Comparison of ENCODE assay signal across 1 cellular context in genomic region chr16:19523559-19524355, GRCh38.
TF ChIP-seq lines count a peak whose summit lies in the region.

CCP110 (plus strand) TSS chr16:19523942; CDS start chr16:19527882, 3,940 bp downstream.

TF ChIP-seq in HepG2, 621 proteins besides CTCF, POLR2A, EP300 and RAD21 (continued from another document):
- TF ChIP-seq GMEB1 (CRISPR knock-in tag; IDR thresholded peaks at IDR 0.05; ENCODE audit: borderline replicate concordance) (peak; percentile 98), SOX5 (CRISPR knock-in tag; IDR thresholded peaks at IDR 0.05; ENCODE audit: borderline replicate concordance) (peak; percentile 44), ZNF577 (CRISPR knock-in tag; IDR thresholded peaks at IDR 0.05; ENCODE audit: borderline replicate concordance, low read depth) (no peak), ZNF557 (CRISPR knock-in tag; IDR thresholded peaks at IDR 0.05) (no peak), ZNF616 (CRISPR knock-in tag; IDR thresholded peaks at IDR 0.05; ENCODE audit: low read depth) (0 out of 2 replicates have a peak, but pooled peaks have one; percentile 81), SMAD9 (CRISPR knock-in tag; IDR thresholded peaks at IDR 0.05) (no peak; the same call in 1 of the 2 replicates), RBAK (CRISPR knock-in tag; IDR thresholded peaks at IDR 0.05) (no peak), ZSCAN31 (CRISPR knock-in tag; IDR thresholded peaks at IDR 0.05; ENCODE audit: low read depth) (0 out of 2 replicates have a peak, but pooled peaks have one; percentile 31), ZFP41 (CRISPR knock-in tag; IDR thresholded peaks at IDR 0.05; ENCODE audit: borderline replicate concordance) (no peak), HMG20B (CRISPR knock-in tag; conservative IDR thresholded peaks at IDR 0.05) (no peak), GLMP (CRISPR knock-in tag; IDR thresholded peaks at IDR 0.05; ENCODE audit: borderline replicate concordance) (no peak), ZSCAN30 (CRISPR knock-in tag; IDR thresholded peaks at IDR 0.05) (no peak), ZBTB14 (CRISPR knock-in tag; IDR thresholded peaks at IDR 0.05) (no peak), ZNF792 (CRISPR knock-in tag; IDR thresholded peaks at IDR 0.05) (peak; percentile 67; the same call in 1 of the 2 replicates), THAP8 (CRISPR knock-in tag; IDR thresholded peaks at IDR 0.05; ENCODE audit: borderline replicate concordance) (peak; percentile 34; the same call in 1 of the 2 replicates), SP140L (CRISPR knock-in tag; IDR thresholded peaks at IDR 0.05; ENCODE audit: borderline replicate concordance) (no peak), SP1 (IDR thresholded peaks at IDR 0.05) (no peak), SP1 (CRISPR knock-in tag; IDR thresholded peaks at IDR 0.05) (no peak; the same call in 1 of the 2 replicates), E2F1 (CRISPR knock-in tag; IDR thresholded peaks at IDR 0.05) (peak; percentile 96), CBX5 (CRISPR knock-in tag; IDR thresholded peaks at IDR 0.05; ENCODE audit: borderline replicate concordance) (peak; percentile 40; the same call in 1 of the 2 replicates), GLI4 (CRISPR knock-in tag; IDR thresholded peaks at IDR 0.05; ENCODE audit: borderline replicate concordance) (no peak), ZFX (CRISPR knock-in tag; IDR thresholded peaks at IDR 0.05; ENCODE audit: low read depth) (peak; percentile 84), ZNF207 (IDR thresholded peaks at IDR 0.05; ENCODE audit: borderline replicate concordance) (no peak), ZBTB20 (CRISPR knock-in tag; IDR thresholded peaks at IDR 0.05; ENCODE audit: borderline replicate concordance, low read depth) (peak; percentile 56; the same call in 1 of the 2 replicates), PRDM4 (CRISPR knock-in tag; IDR thresholded peaks at IDR 0.05; ENCODE audit: borderline replicate concordance) (no peak), E2F2 (CRISPR knock-in tag; IDR thresholded peaks at IDR 0.05; ENCODE audit: borderline replicate concordance) (no peak; the same call in 1 of the 2 replicates), CHD2 (IDR thresholded peaks at IDR 0.05; ENCODE audit: low read depth, low read length) (peak; percentile 80), ATF6 (CRISPR knock-in tag; conservative IDR thresholded peaks at IDR 0.05) (no peak; the same call in 1 of the 2 replicates), MEIS1 (CRISPR knock-in tag; IDR thresholded peaks at IDR 0.05; ENCODE audit: borderline replicate concordance) (peak; percentile 88; the same call in 1 of the 2 replicates), ZNF350 (CRISPR knock-in tag; IDR thresholded peaks at IDR 0.05; ENCODE audit: borderline replicate concordance, low read depth) (peak; percentile 89), ZFP62 (CRISPR knock-in tag; IDR thresholded peaks at IDR 0.05) (no peak), GABPA (IDR thresholded peaks at IDR 0.05; ENCODE audit: low read depth, low read length) (peak; percentile 81), GABPA (CRISPR knock-in tag; IDR thresholded peaks at IDR 0.05; ENCODE audit: low read depth) (peak; percentile 97), TOPORS (CRISPR knock-in tag; IDR thresholded peaks at IDR 0.05) (peak; percentile 82), NRL (CRISPR knock-in tag; IDR thresholded peaks at IDR 0.05; ENCODE audit: borderline replicate concordance) (0 out of 2 replicates have a peak, but pooled peaks have one; percentile 64), TBP (CRISPR knock-in tag; IDR thresholded peaks at IDR 0.05) (0 out of 2 replicates have a peak, but pooled peaks have one; percentile 65), KAT8 (CRISPR knock-in tag; IDR thresholded peaks at IDR 0.05) (peak; percentile 86), ZNF20 (CRISPR knock-in tag; IDR thresholded peaks at IDR 0.05) (peak; percentile 66; the same call in 1 of the 2 replicates), HDAC6 (IDR thresholded peaks at IDR 0.05; ENCODE audit: low read depth, low read length) (no peak), ZBTB21 (CRISPR knock-in tag; IDR thresholded peaks at IDR 0.05) (peak; percentile 87), REXO4 (CRISPR knock-in tag; IDR thresholded peaks at IDR 0.05; ENCODE audit: borderline replicate concordance) (no peak), MXD4 (CRISPR knock-in tag; IDR thresholded peaks at IDR 0.05) (peak; percentile 70)
